20 cellular contexts compared by ENCODE assay signal in the genomic region with DNA sequence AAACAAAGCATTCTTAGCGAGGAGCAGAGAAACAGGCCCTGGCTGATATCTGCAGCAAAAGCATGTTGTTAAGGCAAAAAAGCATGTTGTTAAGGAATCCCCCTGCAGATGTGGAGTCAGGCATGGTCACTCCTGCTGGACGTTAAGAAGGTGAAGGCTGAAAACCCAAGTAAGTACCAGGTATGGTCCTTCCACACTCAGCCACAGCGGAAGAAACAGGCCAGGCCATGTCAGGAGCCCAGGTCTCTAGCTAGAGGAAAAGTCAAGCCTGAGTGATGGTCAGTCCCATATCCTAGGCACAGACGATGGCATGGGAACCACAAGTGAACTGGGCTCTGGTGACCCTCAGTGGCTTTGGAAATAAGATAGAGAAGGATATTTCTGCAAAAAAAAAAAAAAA. TPM values are rescaled to one million over a fixed set of nuclear protein-coding genes. Genes with fewer than 3 reads are reported as not detected.
DNase-seq lines count a peak whose midpoint lies in the region; FAIRE-seq and TF ChIP-seq lines count a peak whose summit lies in the region.
"Had no signal": no experiment of that assay in that cellular context is flagged by ENCODE, and none has a peak within 500 bp of the region (broad histone marks: within the 10 kb centered on the region; RNA-seq: fewer than 3 reads in every experiment).

No MANE protein-coding gene starts in this region.

- no peak for TF ChIP-seq CTCF in Loucy (conservative IDR thresholded peaks at IDR 0.05; ENCODE audit: low read length)
- TF ChIP-seq CTCF in H1 (IDR thresholded peaks at IDR 0.05; ENCODE audit: control extremely low read depth in 1 of 3, insufficient read depth in 1 of 3, low read depth in 1 of 3, low read length in 3 of 3), result no peak
- TF ChIP-seq CTCF in vagina (IDR thresholded peaks at IDR 0.05), result no peak
- TF ChIP-seq CTCF in Caco-2 (IDR thresholded peaks at IDR 0.05; ENCODE audit: insufficient read depth in 1 of 2, low read depth in 1 of 2, low read length in 1 of 2, severe bottlenecking in 1 of 2, unreplicated experiment in 1 of 2), result no peak

- no TSS peak for BruUV-seq in Caco-2 (replicated peaks; lab: Mats Ljungman, UMichigan)

- intact Hi-C loops in vagina (cut with DNase I), result no loop called here
- intact Hi-C loops in Caco-2 (cut with micrococcal nuclease; ENCODE audit: unreplicated experiment), result no loop called here

- H3K27ac ChIP-seq in H1 (ENCODE audit: low read depth, low read length) (no peak overlapping the region), vagina (no peak overlapping the region)
- H3K27ac ChIP-seq: GM23248 had no signal

- WGBS in H1 (ENCODE audit: extremely low coverage in 1 of 2, insufficient coverage in 1 of 2, insufficient read length in 1 of 2, insufficient replicate concordance in 2 of 2, low coverage in 1 of 2, low lambda C conversion rate in 2 of 2, missing lambda C conversion rate in 1 of 2), 2 experiments, result 93% methylated on average over 4 of the region's 4 CpGs; no CpG with 5 or more reads in 1 of the 2 experiments

- H3K27me3 ChIP-seq in Loucy (ENCODE audit: insufficient read depth, low read length, poor library complexity, severe bottlenecking), result no peaks in the 10 kb centered on the region
- H3K27me3 ChIP-seq in H1 (replicated peaks in 1 of 4; ENCODE audit: control insufficient read depth in 3 of 4, extremely low read depth in 1 of 4, insufficient read depth in 3 of 4, low read length in 3 of 4), result no peaks in the 10 kb centered on the region
- no peaks in the 10 kb centered on the region for H3K27me3 ChIP-seq in vagina
- no peaks in the 10 kb centered on the region for H3K27me3 ChIP-seq in Caco-2 (replicated peaks; ENCODE audit: control insufficient read depth, insufficient read depth, low read length)

- H2BK120ac ChIP-seq in H1 (replicated peaks; ENCODE audit: low read depth, low read length), result no peak overlapping the region

- H2BK20ac ChIP-seq in H1 (ENCODE audit: low read length), result no peak overlapping the region

- no peak overlapping the region for H3K18ac ChIP-seq in H1 (ENCODE audit: extremely low read depth, low read length)

- H3K4ac ChIP-seq in H1 (replicated peaks; ENCODE audit: insufficient read length, low read depth, low read length), result no peak overlapping the region

- no peak overlapping the region for H2BK12ac ChIP-seq in H1 (ENCODE audit: low read depth, low read length)

- H3K27ac Mint-ChIP-seq in Caco-2 (ENCODE audit: unreplicated experiment), result no peak overlapping the region
- H3K27ac Mint-ChIP-seq: CD4-positive, alpha-beta memory T cell; HFFc6 had no signal

- no peak for TF ChIP-seq EP300 in H1 (IDR thresholded peaks at IDR 0.05; ENCODE audit: borderline replicate concordance in 1 of 2, low read depth in 2 of 2, low read length in 2 of 2)

- no peak overlapping the region for H2BK5ac ChIP-seq in H1 (ENCODE audit: low read depth, low read length)

- 0 out of 2 replicates have a peak overlapping the region, but pooled peaks have one; percentile 46 for H2BK15ac ChIP-seq in H1 (ENCODE audit: low read length)

- TF ChIP-seq POLR2A in H1 (IDR thresholded peaks at IDR 0.05; ENCODE audit: control extremely low read depth in 1 of 2, low read depth in 2 of 2, low read length in 2 of 2) (no peak), vagina (IDR thresholded peaks at IDR 0.05) (no peak)

- no peak overlapping the region for H3K56ac ChIP-seq in H1 (replicated peaks; ENCODE audit: insufficient read length, low read depth, low read length)

- H3K23me2 ChIP-seq in H1 (ENCODE audit: low read depth, low read length), result no peaks in the 10 kb centered on the region

- CTCF ChIA-PET in H1 (lab: Charles Lee; ENCODE audit: partially characterized antibody), result interaction anchor here (1.0 to 1.5 kb wide), 2 partner anchors 10 to 21 kb away, joined by 3 to 9 read pairs; no protein-coding TSS in a partner anchor
- CTCF ChIA-PET in Caco-2 (lab: Charles Lee), result no interaction called here

- H3K4me1 ChIP-seq in Loucy (ENCODE audit: insufficient read depth, low read length, poor library complexity, severe bottlenecking), result peaks cover 62% of the 10 kb centered on the region
- peaks cover 0 to 7% (median 0%) of the 10 kb centered on the region in 4 experiments; a peak in 4 of 7 replicates for H3K4me1 ChIP-seq in H1 (replicated peaks in 1 of 4; ENCODE audit: control insufficient read depth in 3 of 4, insufficient read depth in 4 of 4, low read length in 3 of 4)
- H3K4me1 ChIP-seq in vagina, result no peaks in the 10 kb centered on the region
- no peaks in the 10 kb centered on the region for H3K4me1 ChIP-seq in Caco-2
- H3K4me1 ChIP-seq: HAP-1 had no signal

- H3K36me3 ChIP-seq in Loucy (ENCODE audit: insufficient read depth, low read length) (no peaks in the 10 kb centered on the region), H1 (ENCODE audit: control insufficient read depth in 2 of 4, insufficient read depth in 4 of 4, low read length in 3 of 4) (no peaks in the 10 kb centered on the region), vagina (no peaks in the 10 kb centered on the region), Caco-2 (ENCODE audit: control insufficient read depth, insufficient read depth, low read length) (no peaks in the 10 kb centered on the region)
- H3K36me3 ChIP-seq: HAP-1 had no signal

- H3K4me1 Mint-ChIP-seq in Caco-2 (ENCODE audit: low read depth, unreplicated experiment), result no peaks in the 10 kb centered on the region

- H3K79me1 ChIP-seq in H1 (ENCODE audit: low read depth, low read length), result no peaks in the 10 kb centered on the region

- H2AK5ac ChIP-seq in H1 (ENCODE audit: low read depth, low read length), result no peak overlapping the region

- DNase-seq in H1 (ENCODE audit: low read depth in 1 of 2, low spot score in 2 of 2), result peak in 1 of 2 experiments; percentile 16
- DNase-seq in mesenteric fat pad (ENCODE audit: low spot score), result peak; percentile 22
- peak; percentile 34 to 37 for DNase-seq in vagina (ENCODE audit: extremely low spot score in 2 of 2)
- no peak for DNase-seq in SK-N-DZ (ENCODE audit: low spot score)
- DNase-seq in NCI-H1930 (lab: John Stamatoyannopoulos, UW), result no peak
- DNase-seq in Caco-2, result no peak
- DNase-seq: C1 segment of cervical spinal cord; CD4-positive, alpha-beta memory T cell; COR-L47; DMS153; DND-41; GM23248; HFFc6 had no signal

- peaks cover 2% of the 10 kb centered on the region for H3K27me3 Mint-ChIP-seq in Caco-2 (ENCODE audit: insufficient read depth, unreplicated experiment)

- H3K36me3 Mint-ChIP-seq in Caco-2 (ENCODE audit: insufficient read depth, unreplicated experiment), result no peaks in the 10 kb centered on the region
- H3K36me3 Mint-ChIP-seq: CD4-positive, alpha-beta memory T cell had no signal

- H3K4me3 ChIP-seq in Loucy (ENCODE audit: low read length, poor library complexity, severe bottlenecking), result no peak overlapping the region
- H3K4me3 ChIP-seq in H1 (ENCODE audit: extremely low read depth in 1 of 4, insufficient read depth in 2 of 4, low read depth in 3 of 4, low read length in 4 of 4), result no peak overlapping the region
- H3K4me3 ChIP-seq in vagina, result no peak overlapping the region
- no peak overlapping the region for H3K4me3 ChIP-seq in Caco-2 (ENCODE audit: low read depth, low read length)
- H3K4me3 ChIP-seq: GM23248, HAP-1 had no signal

- H3K14ac ChIP-seq in H1 (ENCODE audit: insufficient read length), result no peak overlapping the region

- H4K91ac ChIP-seq in H1 (replicated peaks; ENCODE audit: insufficient read length, low read length), result no peak overlapping the region

- H3K4me3 Mint-ChIP-seq in Caco-2 (ENCODE audit: unreplicated experiment), result no peak overlapping the region
- H3K4me3 Mint-ChIP-seq: CD4-positive, alpha-beta memory T cell; HFFc6 had no signal

- H4K20me1 ChIP-seq in Loucy (ENCODE audit: insufficient read depth, low read length, poor library complexity, severe bottlenecking) (no peaks in the 10 kb centered on the region), H1 (replicated peaks in 1 of 2; ENCODE audit: control insufficient read depth in 1 of 2, insufficient read depth in 2 of 2, low read length in 2 of 2) (no peaks in the 10 kb centered on the region)

- H3K9me3 ChIP-seq in Loucy (ENCODE audit: insufficient read depth, low read depth, low read length), result peaks cover 5% of the 10 kb centered on the region; the same call in 1 of the 2 replicates
- peaks cover 7 to 15% of the 10 kb centered on the region in 2 experiments for H3K9me3 ChIP-seq in H1 (ENCODE audit: insufficient read depth in 2 of 2, low read depth in 1 of 2, low read length in 1 of 2)
- no peaks in the 10 kb centered on the region for H3K9me3 ChIP-seq in vagina
- H3K9me3 ChIP-seq in Caco-2, result peaks cover 9% of the 10 kb centered on the region
- H3K9me3 ChIP-seq: HAP-1 had no signal

- TF ChIP-seq RAD21 in H1 (IDR thresholded peaks at IDR 0.05 in 1 of 2, conservative IDR thresholded peaks at IDR 0.05 in 1 of 2; ENCODE audit: low read depth in 2 of 2, low read length in 2 of 2), result no peak

- no peak overlapping the region for H4K5ac ChIP-seq in H1 (ENCODE audit: insufficient read length, low read depth, low read length)

- no peak for FAIRE-seq in H1 (lab: Jason Lieb, UNC)
- FAIRE-seq: G401.6 had no signal

- H3K9ac ChIP-seq in Loucy (ENCODE audit: low read depth, low read length, poor library complexity, severe bottlenecking), result peak overlapping the region; percentile 55
- no peak overlapping the region for H3K9ac ChIP-seq in H1 (replicated peaks in 1 of 4; ENCODE audit: extremely low read depth in 1 of 4, low read depth in 3 of 4, low read length in 3 of 4)
- H3K9ac ChIP-seq: GM23248 had no signal

- peaks cover 13% of the 10 kb centered on the region for H3K9me3 Mint-ChIP-seq in Caco-2 (ENCODE audit: unreplicated experiment)
- H3K9me3 Mint-ChIP-seq: CD4-positive, alpha-beta memory T cell had no signal

- H4K8ac ChIP-seq in H1 (ENCODE audit: extremely low read depth, insufficient read depth, low read length), result no peak overlapping the region

- H3K4me2 ChIP-seq in Loucy (ENCODE audit: low read depth, low read length, poor library complexity, severe bottlenecking) (peak overlapping the region; percentile 63), H1 (ENCODE audit: insufficient read depth in 1 of 2, low read depth in 2 of 2, low read length in 2 of 2) (no peak overlapping the region)

- H3K79me2 ChIP-seq in Loucy (ENCODE audit: insufficient read depth, low read length), result no peaks in the 10 kb centered on the region
- H3K79me2 ChIP-seq in H1 (ENCODE audit: control insufficient read depth in 1 of 2, insufficient read depth in 2 of 2, low read length in 2 of 2), result no peaks in the 10 kb centered on the region

- no peak overlapping the region for H2AFZ ChIP-seq in Loucy (ENCODE audit: low read length)
- H2AFZ ChIP-seq in H1 (ENCODE audit: low read length), result no peak overlapping the region
- H2AFZ ChIP-seq: GM23248 had no signal

- peaks cover 16% of the 10 kb centered on the region for H3F3A ChIP-seq in Loucy (ENCODE audit: low read depth)

- no peak overlapping the region for H3K23ac ChIP-seq in H1 (ENCODE audit: insufficient read length)

- POLR2A ChIA-PET in H1 (lab: Charles Lee; ENCODE audit: partially characterized antibody) (no interaction called here), Caco-2 (lab: Charles Lee) (no interaction called here)

- no peaks in the 10 kb centered on the region for H3K9me2 ChIP-seq in Loucy (replicated peaks; ENCODE audit: low read depth, low read length)

RNA-seq across cellular contexts. Expression of a gene that starts 32.5 kb away (rescaled TPM):
- total RNA-seq in H1 (2021; fragmentation: NEBNext Ultra II Directional; extraction: Animal tissue kit (Norgen Biotek cat#: 25700)), result not detected in 2 replicates
- polyA plus RNA-seq in H1 (2011; rRNA removed), result not detected in 2 replicates
- not detected for polyA plus RNA-seq in H1 (2011; cell fraction: cytosol; rRNA removed)
- not detected for polyA plus RNA-seq in H1 (2011; cell fraction: nucleus; rRNA removed)
- polyA plus RNA-seq in H1 (2012, experiment 1 of 2), result not detected in 4 replicates
- polyA plus RNA-seq in H1 (2012, experiment 2 of 2), result not detected
- polyA plus RNA-seq in H1 (2013, experiment 1 of 2), result not detected
- polyA plus RNA-seq in H1 (2013, experiment 2 of 2), result not detected
- polyA minus RNA-seq in H1 (2011; rRNA and poly(A)+ RNA removed), result not detected in 2 replicates
- polyA minus RNA-seq in H1 (2011; cell fraction: cytosol; rRNA and poly(A)+ RNA removed), result not detected
- not detected for polyA minus RNA-seq in H1 (2011; cell fraction: nucleus; rRNA and poly(A)+ RNA removed)
- not detected for total RNA-seq in mesenteric fat pad
- total RNA-seq in vagina, result not detected
- not detected in 2 replicates for polyA plus RNA-seq in SK-N-DZ (2014; cell fraction: cytosol; rRNA removed)
- not detected in 2 replicates for polyA plus RNA-seq in SK-N-DZ (2014; cell fraction: nucleus; rRNA removed)
- total RNA-seq in Caco-2 (2022), result not detected in 2 replicates
- total RNA-seq: A172; A673; CD4-positive, alpha-beta memory T cell; GM23248; H4; HFFc6 had no signal
- polyA plus RNA-seq: BJ; CD4-positive, alpha-beta memory T cell; GM23248 had no signal

RNA-seq across cellular contexts. Expression of a gene that starts 39.3 kb away (rescaled TPM):
- total RNA-seq in H1 (2021; fragmentation: NEBNext Ultra II Directional; extraction: Animal tissue kit (Norgen Biotek cat#: 25700)), result not detected in 2 replicates
- 0.23 TPM in 1 of 2 replicates, not detected in the other for polyA plus RNA-seq in H1 (2011; rRNA removed)
- 0.14 TPM for polyA plus RNA-seq in H1 (2011; cell fraction: cytosol; rRNA removed)
- polyA plus RNA-seq in H1 (2011; cell fraction: nucleus; rRNA removed), result not detected
- 0.29 to 0.54 TPM (median 0.32 TPM) in 3 of 4 replicates, not detected in the other for polyA plus RNA-seq in H1 (2012, experiment 1 of 2)
- polyA plus RNA-seq in H1 (2012, experiment 2 of 2), result not detected
- not detected for polyA plus RNA-seq in H1 (2013, experiment 1 of 2)
- not detected for polyA plus RNA-seq in H1 (2013, experiment 2 of 2)
- polyA minus RNA-seq in H1 (2011; rRNA and poly(A)+ RNA removed), result 0.16 TPM in 1 of 2 replicates, not detected in the other
- not detected for polyA minus RNA-seq in H1 (2011; cell fraction: cytosol; rRNA and poly(A)+ RNA removed)
- not detected for polyA minus RNA-seq in H1 (2011; cell fraction: nucleus; rRNA and poly(A)+ RNA removed)
- total RNA-seq in mesenteric fat pad, result not detected
- not detected for total RNA-seq in vagina
- polyA plus RNA-seq in SK-N-DZ (2014; cell fraction: cytosol; rRNA removed), result not detected in 2 replicates
- 0.77 TPM in 1 of 2 replicates, not detected in the other for polyA plus RNA-seq in SK-N-DZ (2014; cell fraction: nucleus; rRNA removed)
- 4.9 and 8.2 TPM in 2 replicates for total RNA-seq in Caco-2 (2022)
- total RNA-seq: A172; A673; CD4-positive, alpha-beta memory T cell; GM23248; HFFc6 had no signal
- polyA plus RNA-seq: BJ; CD4-positive, alpha-beta memory T cell; GM23248 had no signal

Comparison
In these comparisons a context has a peak if more than half of its experiments do, and no peak if none do; other contexts are left out.
1. DNase-seq: peak in mesenteric fat pad (single experiment) and vagina (2 of 2); none in SK-N-DZ (single experiment), NCI-H1930 (0 of 2) and Caco-2 (0 of 2).